Comparison of ENCODE assay signal across 30 cellular contexts in genomic region chr13:92433963-92434362, GRCh38.
"Had no signal": no experiment of that assay in that cellular context is flagged by ENCODE, and none has a peak within 500 bp of the region (broad histone marks: within the 10 kb centered on the region; RNA-seq: fewer than 3 reads in every experiment).

No MANE protein-coding gene starts in this region.

- DNase-seq: activated effector memory CD4-positive, alpha-beta T cell treated with anti-CD3 and anti-CD28 coated beads, Interleukin-2, amount 50 U/mL, for 16 hours; activated effector memory CD4-positive, alpha-beta T cell treated with Interleukin-2 at 50 U/mL for 16 hours; activated gamma-delta T cell; activated gamma-delta T cell treated with Interleukin-2 at 50 U/mL for 16 hours; activated naive CD4-positive, alpha-beta T cell; activated naive CD4-positive, alpha-beta T cell treated with anti-CD3 and anti-CD28 coated beads for 36 hours; activated naive CD4-positive, alpha-beta T cell treated with anti-CD3 and anti-CD28 coated beads, Interleukin-2, amount 10 ng/mL, durations not matched to agents 7 days and 5 days; activated naive CD4-positive, alpha-beta T cell treated with anti-CD3 and anti-CD28 coated beads, Interleukin-2, amount 50 U/mL, for 16 hours; activated naive CD4-positive, alpha-beta T cell treated with Interleukin-2 at 50 U/mL for 16 hours; activated naive CD8-positive, alpha-beta T cell treated with anti-CD3 and anti-CD28 coated beads for 36 hours; activated naive CD8-positive, alpha-beta T cell treated with anti-CD3 and anti-CD28 coated beads, Interleukin-2, amount 10 ng/mL, durations not matched to agents 7 days and 5 days; activated naive CD8-positive, alpha-beta T cell treated with anti-CD3 and anti-CD28 coated beads, Interleukin-2, amount 50 U/mL, for 24 hours; activated T-cell treated with anti-CD3 and anti-CD28 coated beads for 4 hours; activated T-cell treated with anti-CD3 and anti-CD28 coated beads, Interleukin-2, amount 50 U/mL, for 1 hour; activated T-cell treated with anti-CD3 and anti-CD28 coated beads, Interleukin-2, amount 50 U/mL, for 24 hours; activated T-cell treated with anti-CD3 and anti-CD28 coated beads, Interleukin-2, amount 50 U/mL, for 4 hours; activated T-cell treated with anti-CD3 and anti-CD28 coated beads, Interleukin-2, amount 50 U/mL, for 48 hours; activated T-cell treated with anti-CD3 and anti-CD28 coated beads, Interleukin-2, amount 50 U/mL, for 72 hours; adrenal gland; amniotic stem cell; amygdala; anterior cingulate cortex; aorta; body of pancreas; brain microvascular endothelial cell; caudate nucleus; central memory CD4-positive, alpha-beta T cell; cerebellar nuclear complex had no signal

- ATAC-seq: activated naive CD4-positive, alpha-beta T cell treated with anti-CD3 and anti-CD28 coated beads, Interleukin-2, amount 50 U/mL, for 72 hours; activated naive CD8-positive, alpha-beta T cell treated with anti-CD3 and anti-CD28 coated beads, Interleukin-2, amount 50 U/mL, for 24 hours; activated T-cell treated with anti-CD3 and anti-CD28 coated beads, Interleukin-2, amount 50 U/mL, for 4 hours; activated T-cell treated with anti-CD3 and anti-CD28 coated beads, Interleukin-2, amount 50 U/mL, for 72 hours; activated T-helper 17 cell treated with anti-CD3 and anti-CD28 coated beads, Interleukin-2, amount 50 U/mL, for 72 hours; body of pancreas had no signal
